In genomic region chr11:58907780-58908179, GRCh38 we compare ENCODE assay signal across 29 cellular contexts. TPM values are rescaled to one million over a fixed set of nuclear protein-coding genes. Genes with fewer than 3 reads are reported as not detected.
DNase-seq lines count a peak whose midpoint lies in the region; ATAC-seq, FAIRE-seq and TF ChIP-seq lines count a peak whose summit lies in the region.
"Had no signal": no experiment of that assay in that cellular context is flagged by ENCODE, and none has a peak within 500 bp of the region (broad histone marks: within the 10 kb centered on the region; RNA-seq: fewer than 3 reads in every experiment).

No MANE protein-coding gene starts in this region.

- H3K9me3 ChIP-seq in lower lobe of right lung = no peaks in the 10 kb centered on the region
- H3K9me3 ChIP-seq in aorta (ENCODE audit: control insufficient read depth, low read length) = peaks cover 2% of the 10 kb centered on the region
- H3K9me3 ChIP-seq: body of pancreas, esophagus muscularis mucosa, gastroesophageal sphincter, prostate gland, suprapubic skin, uterus had no signal

- H3K36me3 ChIP-seq in lower lobe of right lung (no peaks in the 10 kb centered on the region), aorta (ENCODE audit: control insufficient read depth in 1 of 2, insufficient read depth in 2 of 2, low read length in 1 of 2) (no peaks in the 10 kb centered on the region)
- H3K36me3 ChIP-seq: esophagus muscularis mucosa, gastroesophageal sphincter, neural progenitor cell, prostate gland, suprapubic skin, uterus, WERI-Rb-1 had no signal

- TF ChIP-seq POLR2A in GM12892 (IDR thresholded peaks at IDR 0.05; ENCODE audit: low read depth, low read length) = no peak

- intact Hi-C loops in lower lobe of right lung (cut with DNase I) = no loop called here
- intact Hi-C loops in head of caudate nucleus (cut with DNase I) = no loop called here
- intact Hi-C loops in aorta (cut with DNase I) = no loop called here

- peak; percentile 82 for FAIRE-seq in GM12892 (lab: Jason Lieb, UNC)
- FAIRE-seq: D721Med, GM18507, HTR-8/SVneo, RCC 7860 had no signal

- peaks cover 13% of the 10 kb centered on the region for H3K4me1 ChIP-seq in lower lobe of right lung
- no peaks in the 10 kb centered on the region for H3K4me1 ChIP-seq in aorta (ENCODE audit: control insufficient read depth in 1 of 2, insufficient read depth in 2 of 2, low read length in 2 of 2)
- H3K4me1 ChIP-seq: prostate gland, uterus had no signal

- no peak for DNase-seq in GM12892 (ENCODE audit: insufficient read length)
- peak; percentile 97 for DNase-seq in NOMO-1 treated with DMSO at 0.1 percent for 48 hours (lab: John Stamatoyannopoulos, UW; ENCODE audit: unreplicated experiment)
- no peak for DNase-seq in lower lobe of right lung
- DNase-seq in head of caudate nucleus = no peak
- no peak for DNase-seq in C1 segment of cervical spinal cord (lab: John Stamatoyannopoulos, UW)
- DNase-seq in aorta = no peak
- DNase-seq: ACHN; activated CD4-positive, alpha-beta T cell treated with anti-CD3 and anti-CD28 coated beads, Interleukin-2, amount 50 U/mL, for 1 hour; body of pancreas; GM23248; islet precursor cell; KG1; NCI-H1105; NCI-H2029 treated with DMSO at 0.1 percent for 48 hours; NCI-H226; uterus; WERI-Rb-1 had no signal

- no peak for TF ChIP-seq CTCF in lower lobe of right lung (IDR thresholded peaks at IDR 0.05)

- ATAC-seq in HG03103 (IDR thresholded peaks at IDR 0.05; ENCODE audit: low read depth, unreplicated experiment) (peak; percentile 63), lower lobe of right lung (peak; percentile 31 to 49), GM19463 (IDR thresholded peaks at IDR 0.05; ENCODE audit: unreplicated experiment) (no peak), aorta (ENCODE audit: low FRiP score) (no peak)
- ATAC-seq: body of pancreas, gastroesophageal sphincter had no signal

- 82 to 87% methylated on average over 3 of the region's 3 CpGs for WGBS in aorta, 2 donors

- H3K4me3 ChIP-seq in lower lobe of right lung (no peak overlapping the region), aorta (ENCODE audit: low read length in 2 of 2) (no peak overlapping the region)
- H3K4me3 ChIP-seq: body of pancreas, esophagus muscularis mucosa, gastroesophageal sphincter, GM23248, neural progenitor cell, prostate gland, SK-N-MC, suprapubic skin, uterus had no signal

- peaks cover 38% of the 10 kb centered on the region for H3K27me3 ChIP-seq in lower lobe of right lung (ENCODE audit: low read depth)
- peaks cover 0 to 4% of the 10 kb centered on the region in 2 donors for H3K27me3 ChIP-seq in aorta (ENCODE audit: control insufficient read depth in 1 of 2, insufficient read depth in 2 of 2, low read length in 1 of 2)

- H3K27ac ChIP-seq in lower lobe of right lung (no peak overlapping the region), aorta (ENCODE audit: low read depth in 1 of 2, low read length in 2 of 2) (no peak overlapping the region)
- H3K27ac ChIP-seq: body of pancreas, esophagus muscularis mucosa, gastroesophageal sphincter, GM23248, neural progenitor cell, prostate gland, SK-N-MC, suprapubic skin, uterus, WERI-Rb-1 had no signal

RNA-seq across cellular contexts. Expression of gene GLYATL1, which starts 31.5 kb away (rescaled TPM):
- 0.42 TPM for polyA plus RNA-seq in GM12892 (2012; ENCODE audit: missing spikeins)
- not detected for total RNA-seq in lower lobe of right lung
- total RNA-seq in aorta = not detected
- polyA plus RNA-seq in aorta = not detected
- total RNA-seq: esophagus muscularis mucosa, GM23248 had no signal

Comparison
In these comparisons a context has a peak if more than half of its experiments do, and no peak if none do; other contexts are left out.
1. ATAC-seq: peak in HG03103 (single experiment) and lower lobe of right lung (2 of 2); none in GM19463 (single experiment) and aorta (single experiment).